In the genomic region with DNA sequence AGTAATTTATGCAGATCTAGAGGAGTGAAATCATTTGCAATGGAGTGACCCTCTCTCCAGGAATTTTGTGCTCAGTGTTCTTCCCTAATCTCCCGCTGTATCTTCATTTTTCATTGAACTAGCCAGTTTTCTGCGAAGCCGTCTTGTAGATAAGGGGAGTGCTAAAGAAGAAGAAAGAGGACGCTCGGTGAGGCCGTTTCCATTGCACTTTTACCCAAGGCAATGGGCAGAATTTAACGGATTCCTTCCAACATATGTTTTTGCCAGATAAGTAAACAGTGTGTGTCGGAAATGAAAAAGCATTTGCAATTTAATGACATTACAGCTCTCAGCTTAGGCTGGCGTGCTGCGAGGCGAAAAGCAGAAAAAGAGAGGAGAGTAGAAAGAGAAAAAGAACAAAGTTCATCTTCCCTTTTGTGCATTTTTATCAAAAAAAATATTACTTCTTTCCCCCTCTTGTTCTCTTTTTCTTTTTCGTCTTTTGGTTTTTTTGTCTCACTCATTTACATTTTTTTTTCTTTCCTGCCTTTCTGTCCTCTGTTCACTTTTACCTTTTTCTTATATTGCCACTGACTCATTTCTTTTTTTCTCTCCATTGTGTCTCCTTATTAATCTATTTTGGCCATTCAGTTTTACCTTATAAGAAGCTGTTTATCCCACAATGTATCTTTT, we compare ENCODE assay signal across 1 cellular context.
TF ChIP-seq lines count a peak whose summit lies in the region.

No MANE protein-coding gene starts in this region.

TF ChIP-seq in K562, 482 proteins besides CTCF, POLR2A, EP300 and RAD21 (continued from another document):
- TF ChIP-seq, protein P1, sequence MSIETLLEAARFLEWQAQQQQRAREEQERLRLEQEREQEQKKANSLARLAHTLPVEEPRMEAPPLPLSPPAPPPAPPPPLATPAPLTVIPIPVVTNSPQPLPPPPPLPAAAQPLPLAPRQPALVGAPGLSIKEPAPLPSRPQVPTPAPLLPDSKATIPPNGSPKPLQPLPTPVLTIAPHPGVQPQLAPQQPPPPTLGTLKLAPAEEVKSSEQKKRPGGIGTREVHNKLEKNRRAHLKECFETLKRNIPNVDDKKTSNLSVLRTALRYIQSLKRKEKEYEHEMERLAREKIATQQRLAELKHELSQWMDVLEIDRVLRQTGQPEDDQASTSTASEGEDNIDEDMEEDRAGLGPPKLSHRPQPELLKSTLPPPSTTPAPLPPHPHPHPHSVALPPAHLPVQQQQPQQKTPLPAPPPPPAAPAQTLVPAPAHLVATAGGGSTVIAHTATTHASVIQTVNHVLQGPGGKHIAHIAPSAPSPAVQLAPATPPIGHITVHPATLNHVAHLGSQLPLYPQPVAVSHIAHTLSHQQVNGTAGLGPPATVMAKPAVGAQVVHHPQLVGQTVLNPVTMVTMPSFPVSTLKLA (conservative IDR thresholded peaks at IDR 0.05), result peak in 1 of 2 experiments; percentile 48; a peak in 2 of 4 replicates
- TF ChIP-seq ZC3H4 (CRISPR knock-in tag; IDR thresholded peaks at IDR 0.05; ENCODE audit: borderline replicate concordance), result no peak
- TF ChIP-seq SP1 (CRISPR knock-in tag; IDR thresholded peaks at IDR 0.05), result no peak
- TF ChIP-seq ZNF347 (CRISPR knock-in tag; IDR thresholded peaks at IDR 0.05; ENCODE audit: low read depth), result no peak
- TF ChIP-seq, protein P2, sequence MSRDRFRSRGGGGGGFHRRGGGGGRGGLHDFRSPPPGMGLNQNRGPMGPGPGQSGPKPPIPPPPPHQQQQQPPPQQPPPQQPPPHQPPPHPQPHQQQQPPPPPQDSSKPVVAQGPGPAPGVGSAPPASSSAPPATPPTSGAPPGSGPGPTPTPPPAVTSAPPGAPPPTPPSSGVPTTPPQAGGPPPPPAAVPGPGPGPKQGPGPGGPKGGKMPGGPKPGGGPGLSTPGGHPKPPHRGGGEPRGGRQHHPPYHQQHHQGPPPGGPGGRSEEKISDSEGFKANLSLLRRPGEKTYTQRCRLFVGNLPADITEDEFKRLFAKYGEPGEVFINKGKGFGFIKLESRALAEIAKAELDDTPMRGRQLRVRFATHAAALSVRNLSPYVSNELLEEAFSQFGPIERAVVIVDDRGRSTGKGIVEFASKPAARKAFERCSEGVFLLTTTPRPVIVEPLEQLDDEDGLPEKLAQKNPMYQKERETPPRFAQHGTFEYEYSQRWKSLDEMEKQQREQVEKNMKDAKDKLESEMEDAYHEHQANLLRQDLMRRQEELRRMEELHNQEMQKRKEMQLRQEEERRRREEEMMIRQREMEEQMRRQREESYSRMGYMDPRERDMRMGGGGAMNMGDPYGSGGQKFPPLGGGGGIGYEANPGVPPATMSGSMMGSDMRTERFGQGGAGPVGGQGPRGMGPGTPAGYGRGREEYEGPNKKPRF (IDR thresholded peaks at IDR 0.05; ENCODE audit: low read depth, low read length), result no peak
- TF ChIP-seq LEF1 (IDR thresholded peaks at IDR 0.05), result peak; percentile 91
- TF ChIP-seq, protein P3, sequence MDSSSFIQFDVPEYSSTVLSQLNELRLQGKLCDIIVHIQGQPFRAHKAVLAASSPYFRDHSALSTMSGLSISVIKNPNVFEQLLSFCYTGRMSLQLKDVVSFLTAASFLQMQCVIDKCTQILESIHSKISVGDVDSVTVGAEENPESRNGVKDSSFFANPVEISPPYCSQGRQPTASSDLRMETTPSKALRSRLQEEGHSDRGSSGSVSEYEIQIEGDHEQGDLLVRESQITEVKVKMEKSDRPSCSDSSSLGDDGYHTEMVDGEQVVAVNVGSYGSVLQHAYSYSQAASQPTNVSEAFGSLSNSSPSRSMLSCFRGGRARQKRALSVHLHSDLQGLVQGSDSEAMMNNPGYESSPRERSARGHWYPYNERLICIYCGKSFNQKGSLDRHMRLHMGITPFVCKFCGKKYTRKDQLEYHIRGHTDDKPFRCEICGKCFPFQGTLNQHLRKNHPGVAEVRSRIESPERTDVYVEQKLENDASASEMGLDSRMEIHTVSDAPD (CRISPR knock-in tag; IDR thresholded peaks at IDR 0.05), result no peak
- no peak for TF ChIP-seq FOS (IDR thresholded peaks at IDR 0.05; ENCODE audit: extremely low read depth, insufficient read length)
- TF ChIP-seq HDAC6 (IDR thresholded peaks at IDR 0.05; ENCODE audit: low read depth, low read length), result no peak
- TF ChIP-seq RBBP5 (IDR thresholded peaks at IDR 0.05; ENCODE audit: borderline replicate concordance, insufficient read depth, low read length, poor library complexity, severe bottlenecking), result no peak
- TF ChIP-seq ZNF124 (CRISPR knock-in tag; IDR thresholded peaks at IDR 0.05), result no peak
- TF ChIP-seq CBX3 (IDR thresholded peaks at IDR 0.05; ENCODE audit: borderline replicate concordance in 1 of 2, low read length in 2 of 2), result no peak
- no peak for TF ChIP-seq CSDE1 (IDR thresholded peaks at IDR 0.05)
- TF ChIP-seq MIER1 (IDR thresholded peaks at IDR 0.05; ENCODE audit: low read depth), result no peak
- no peak for TF ChIP-seq NEUROD1 (IDR thresholded peaks at IDR 0.05; ENCODE audit: borderline replicate concordance, low read depth, low read length, partially characterized antibody)
- TF ChIP-seq PPARD (CRISPR knock-in tag; IDR thresholded peaks at IDR 0.05), result no peak
